ENCODE assay signal across 9 cellular contexts in the genomic region with DNA sequence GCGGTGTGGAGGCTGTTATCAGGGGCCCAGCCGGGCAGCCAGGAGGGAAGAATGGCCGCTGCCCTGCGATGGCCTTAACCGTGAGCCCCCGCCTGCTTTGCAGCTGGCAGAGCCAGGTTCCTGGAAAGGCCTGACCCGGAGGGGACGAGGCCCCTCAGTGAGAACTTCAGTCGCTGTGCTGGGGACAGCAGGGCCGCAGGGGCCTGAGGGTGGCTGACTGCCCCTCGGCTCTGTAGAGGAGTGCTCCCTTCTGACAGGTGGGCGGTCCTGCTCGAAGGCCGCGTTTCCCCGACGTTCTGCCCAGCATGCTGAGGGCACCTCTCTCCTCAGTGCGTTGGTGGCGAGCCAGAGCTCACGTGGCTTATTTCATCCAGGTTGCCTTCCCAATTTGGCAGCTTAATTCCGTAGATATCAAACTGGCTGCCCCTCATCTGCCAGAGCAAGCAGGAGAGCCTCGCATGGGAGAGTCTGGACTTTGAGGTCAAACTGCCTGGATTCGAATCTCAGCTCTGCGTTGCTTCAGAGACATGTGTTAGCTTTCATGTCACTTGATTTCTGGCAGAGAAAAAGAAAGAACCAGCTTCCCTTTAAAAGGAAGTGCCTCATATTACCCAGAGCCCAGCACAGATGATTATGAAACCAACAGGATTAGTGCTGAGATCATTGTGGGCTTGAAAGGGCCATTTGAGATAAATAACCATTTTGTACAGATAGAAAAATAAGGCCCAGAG.
DNase-seq lines count a peak whose midpoint lies in the region; ATAC-seq and TF ChIP-seq lines count a peak whose summit lies in the region.
"Had no signal": no experiment of that assay in that cellular context is flagged by ENCODE, and none has a peak within 500 bp of the region (broad histone marks: within the 10 kb centered on the region; RNA-seq: fewer than 3 reads in every experiment).

No MANE protein-coding gene starts in this region.

- peaks cover 3% of the 10 kb centered on the region for H3K36me3 ChIP-seq in rectal smooth muscle tissue (ENCODE audit: control insufficient read depth, insufficient read depth, low read length)

- peak overlapping the region in 1 of 2 donors; percentile 34 for H3K27ac Mint-ChIP-seq in T-cell
- H3K27ac Mint-ChIP-seq: activated CD4-positive, alpha-beta memory T cell treated with anti-CD3 and anti-CD28 coated beads for 36 hours had no signal

- no peak overlapping the region for H3K4me3 Mint-ChIP-seq in T-cell
- H3K4me3 Mint-ChIP-seq: activated CD4-positive, alpha-beta memory T cell treated with anti-CD3 and anti-CD28 coated beads for 36 hours had no signal

- no peaks in the 10 kb centered on the region for H3K27me3 Mint-ChIP-seq in T-cell
- H3K27me3 Mint-ChIP-seq: activated CD4-positive, alpha-beta memory T cell treated with anti-CD3 and anti-CD28 coated beads for 36 hours had no signal

- H3K4me3 ChIP-seq in foreskin fibroblast (ENCODE audit: low read depth in 1 of 2, low read length in 2 of 2) = no peak overlapping the region
- H3K4me3 ChIP-seq in rectal smooth muscle tissue (ENCODE audit: low read length) = no peak overlapping the region

- peaks cover 10% of the 10 kb centered on the region for H3K4me1 ChIP-seq in rectal smooth muscle tissue (ENCODE audit: control insufficient read depth, insufficient read depth, low read length)

- DNase-seq in G401 (ENCODE audit: low spot score) = peak; percentile 64
- peak; percentile 87 for DNase-seq in SIG-M5 treated with dmso at 0.1 percent for 504 hours (lab: John Stamatoyannopoulos, UW; ENCODE audit: unreplicated experiment)
- DNase-seq in foreskin fibroblast = peak; percentile 57 to 68
- DNase-seq in DMS153 (lab: John Stamatoyannopoulos, UW) = no peak
- no peak for DNase-seq in NCI-H1436 treated with DMSO at 0.1 percent for 48 hours (lab: John Stamatoyannopoulos, UW)
- DNase-seq in T-cell = no peak
- DNase-seq in HT-29 (ENCODE audit: low spot score) = no peak
- DNase-seq: activated CD4-positive, alpha-beta memory T cell treated with anti-CD3 and anti-CD28 coated beads for 36 hours had no signal

- no peaks in the 10 kb centered on the region for H3K27me3 ChIP-seq in rectal smooth muscle tissue (ENCODE audit: control insufficient read depth, insufficient read depth, low read length)

- CTCF ChIA-PET in T-cell (lab: Charles Lee) = no interaction called here

- peaks cover 20% of the 10 kb centered on the region for H3K36me3 Mint-ChIP-seq in T-cell

- H3K4me1 Mint-ChIP-seq in T-cell = peaks cover 0 to 2% (median 0%) of the 10 kb centered on the region in 3 donors

- TF ChIP-seq CTCF in foreskin fibroblast (IDR thresholded peaks at IDR 0.05; ENCODE audit: low read depth, low read length) = no peak

- H3K9me3 Mint-ChIP-seq in T-cell = no peaks in the 10 kb centered on the region
- H3K9me3 Mint-ChIP-seq: activated CD4-positive, alpha-beta memory T cell treated with anti-CD3 and anti-CD28 coated beads for 36 hours had no signal

- POLR2A ChIA-PET in T-cell (lab: Charles Lee) = interaction anchor here in 1 of 2 donors (0.5 kb wide), 1 partner anchor 9 kb away, joined by 14 read pairs; no protein-coding TSS in a partner anchor

- no peak overlapping the region for H3K9ac ChIP-seq in rectal smooth muscle tissue (ENCODE audit: low read length)

- peak overlapping the region; percentile 51 for H3K27ac ChIP-seq in rectal smooth muscle tissue (ENCODE audit: low read depth, low read length)

- ATAC-seq in T-cell (replicated peaks in 1 of 4) = no peak

- in situ Hi-C loops in G401 (cut with HindIII; ENCODE audit: low sequenced_read_pairs) = no loop called here

Comparison
In these comparisons a context has a peak if more than half of its experiments do, and no peak if none do; other contexts are left out.
1. DNase-seq: peak in G401 (single experiment), SIG-M5 treated with dmso at 0.1 percent for 504 hours (single experiment) and foreskin fibroblast (2 of 2); none in DMS153 (single experiment), NCI-H1436 treated with DMSO at 0.1 percent for 48 hours (single experiment), T-cell (0 of 34) and HT-29 (single experiment).